In the genomic region with DNA sequence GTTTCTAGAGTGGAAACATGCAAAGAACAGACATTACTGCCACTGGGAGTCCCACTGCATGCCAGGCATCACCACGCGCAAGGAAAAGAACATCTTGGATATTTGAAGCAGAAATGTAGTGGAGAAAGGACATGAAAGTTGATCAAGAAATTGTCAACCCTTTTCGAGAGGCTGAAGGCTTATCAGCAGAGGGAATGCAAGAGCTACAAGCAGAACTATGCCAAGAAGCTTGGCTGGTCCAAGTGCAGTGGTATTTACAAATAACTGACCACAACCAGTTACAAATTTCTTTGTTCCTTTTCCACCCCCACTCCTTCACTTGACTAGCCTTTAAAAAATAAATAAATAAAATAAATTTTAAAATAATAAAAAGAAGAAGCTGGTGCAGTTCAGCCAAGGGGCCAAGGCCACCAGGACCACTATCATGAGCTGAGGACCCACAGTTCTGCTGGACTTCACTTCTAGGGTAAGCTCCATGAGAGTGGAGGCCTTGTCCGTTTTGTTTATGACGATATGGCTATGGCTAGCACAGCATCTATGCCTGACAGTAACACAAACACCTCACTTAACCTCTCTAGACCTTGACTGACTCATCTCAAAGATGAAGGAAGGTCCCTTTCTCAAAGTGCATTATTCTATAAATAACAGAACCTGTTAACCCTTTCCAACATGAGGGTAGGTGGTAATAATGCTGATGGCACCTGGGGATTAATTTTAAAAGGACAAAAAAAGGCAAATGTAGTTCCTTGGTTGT, we compare ENCODE assay signal across 22 cellular contexts. TPM values are rescaled to one million over a fixed set of nuclear protein-coding genes. Genes with fewer than 3 reads are reported as not detected.
DNase-seq lines count a peak whose midpoint lies in the region; ATAC-seq and TF ChIP-seq lines count a peak whose summit lies in the region.
"Had no signal": no experiment of that assay in that cellular context is flagged by ENCODE, and none has a peak within 500 bp of the region (broad histone marks: within the 10 kb centered on the region; RNA-seq: fewer than 3 reads in every experiment).

No MANE protein-coding gene starts in this region.

- H3K4me2 ChIP-seq in fibroblast of lung (ENCODE audit: extremely low read depth, insufficient read depth, low read length) = no peak overlapping the region

- H3K9ac ChIP-seq in fibroblast of lung (ENCODE audit: insufficient read depth, low read length) = no peak overlapping the region

- TF ChIP-seq CTCF in fibroblast of lung (conservative IDR thresholded peaks at IDR 0.05 in 1 of 2, IDR thresholded peaks at IDR 0.05 in 1 of 2; ENCODE audit: low read depth in 1 of 2, low read length in 2 of 2) = no peak

- H3K4me1 Mint-ChIP-seq in activated CD8-positive, alpha-beta memory T cell treated with anti-CD3 and anti-CD28 coated beads, Interleukin-2, amount 10 ng/mL, durations not matched to agents 7 days and 5 days = peaks cover 72% of the 10 kb centered on the region
- H3K4me1 Mint-ChIP-seq in T-helper 2 cell treated with Interferon-gamma antibody and Interleukin-4, amounts not matched to agents 5 μg/mL and 100 μg/mL, for 36 hours (ENCODE audit: low read depth) = peaks cover 65% of the 10 kb centered on the region
- H3K4me1 Mint-ChIP-seq in natural killer cell treated with Interleukin-12 subunit alpha and Interleukin-12 subunit beta and Interleukin-15 and Interleukin-18, amount 100 ng/mL, for 72 hours (ENCODE audit: low read depth in 2 of 2) = peaks cover 68 to 69% of the 10 kb centered on the region in 2 donors

- peaks cover 8% of the 10 kb centered on the region for H3K79me2 ChIP-seq in fibroblast of lung (ENCODE audit: control insufficient read depth, insufficient read depth, low read length)

- no peak overlapping the region for H3K4me3 ChIP-seq in fibroblast of lung (replicated peaks in 1 of 4; ENCODE audit: control extremely low read depth in 1 of 4, insufficient read depth in 1 of 4, low read depth in 3 of 4, low read length in 4 of 4)
- H3K4me3 ChIP-seq: adrenal gland, heart left ventricle, K562, sigmoid colon had no signal

- peak overlapping the region; percentile 45 for H3K27ac Mint-ChIP-seq in activated CD8-positive, alpha-beta memory T cell treated with anti-CD3 and anti-CD28 coated beads, Interleukin-2, amount 10 ng/mL, durations not matched to agents 7 days and 5 days
- no peak overlapping the region for H3K27ac Mint-ChIP-seq in T-helper 2 cell treated with Interferon-gamma antibody and Interleukin-4, amounts not matched to agents 5 μg/mL and 100 μg/mL, for 36 hours
- H3K27ac Mint-ChIP-seq in natural killer cell treated with Interleukin-12 subunit alpha and Interleukin-12 subunit beta and Interleukin-15 and Interleukin-18, amount 100 ng/mL, for 72 hours = peak overlapping the region; percentile 80 to 87
- H3K27ac Mint-ChIP-seq: activated T-helper 1 cell treated with anti-CD3 and anti-CD28 coated beads, Interleukin-12 subunit alpha, Interleukin-12 subunit beta, Interleukin-2, Interleukin-4 antibody, amounts not matched to agents 30 ng/mL and 10 ng/mL and 1 ng/mL, durations not matched to agents 14 hours and 24 hours and 36 hours had no signal

- no peaks in the 10 kb centered on the region for H3K27me3 ChIP-seq in fibroblast of lung (ENCODE audit: control insufficient read depth, insufficient read depth, low read length)
- H3K27me3 ChIP-seq: adrenal gland, sigmoid colon had no signal

- H3K9me3 Mint-ChIP-seq in activated CD8-positive, alpha-beta memory T cell treated with anti-CD3 and anti-CD28 coated beads, Interleukin-2, amount 10 ng/mL, durations not matched to agents 7 days and 5 days (ENCODE audit: low read depth) = no peaks in the 10 kb centered on the region
- H3K9me3 Mint-ChIP-seq in T-helper 2 cell treated with Interferon-gamma antibody and Interleukin-4, amounts not matched to agents 5 μg/mL and 100 μg/mL, for 36 hours = no peaks in the 10 kb centered on the region
- H3K9me3 Mint-ChIP-seq in natural killer cell treated with Interleukin-12 subunit alpha and Interleukin-12 subunit beta and Interleukin-15 and Interleukin-18, amount 100 ng/mL, for 72 hours = no peaks in the 10 kb centered on the region
- H3K9me3 Mint-ChIP-seq: activated T-helper 1 cell treated with anti-CD3 and anti-CD28 coated beads, Interleukin-12 subunit alpha, Interleukin-12 subunit beta, Interleukin-2, Interleukin-4 antibody, amounts not matched to agents 30 ng/mL and 10 ng/mL and 1 ng/mL, durations not matched to agents 14 hours and 24 hours and 36 hours; H9 had no signal

- peak overlapping the region; percentile 7 for H3K27ac ChIP-seq in fibroblast of lung (ENCODE audit: insufficient read depth, low read length)
- H3K27ac ChIP-seq: adrenal gland, sigmoid colon had no signal

- ATAC-seq in activated CD8-positive, alpha-beta memory T cell treated with anti-CD3 and anti-CD28 coated beads, Interleukin-2, amount 10 ng/mL, durations not matched to agents 7 days and 5 days = no peak
- no peak for ATAC-seq in natural killer cell treated with Interleukin-12 subunit alpha and Interleukin-12 subunit beta and Interleukin-15 and Interleukin-18, amount 100 ng/mL, for 72 hours
- no peak for ATAC-seq in GM19463 (IDR thresholded peaks at IDR 0.05; ENCODE audit: unreplicated experiment)
- ATAC-seq: heart left ventricle had no signal

- H3K9me3 ChIP-seq in fibroblast of lung (ENCODE audit: control insufficient read depth, insufficient read depth, low read depth, low read length) = no peaks in the 10 kb centered on the region
- H3K9me3 ChIP-seq: adrenal gland, heart left ventricle, sigmoid colon had no signal

- H3K4me1 ChIP-seq in fibroblast of lung (ENCODE audit: control insufficient read depth, extremely low read depth, insufficient read depth, low read length) = peaks cover 25% of the 10 kb centered on the region
- H3K4me1 ChIP-seq: adrenal gland, sigmoid colon had no signal

- H3K36me3 Mint-ChIP-seq in activated CD8-positive, alpha-beta memory T cell treated with anti-CD3 and anti-CD28 coated beads, Interleukin-2, amount 10 ng/mL, durations not matched to agents 7 days and 5 days = no peaks in the 10 kb centered on the region
- H3K36me3 Mint-ChIP-seq in T-helper 2 cell treated with Interferon-gamma antibody and Interleukin-4, amounts not matched to agents 5 μg/mL and 100 μg/mL, for 36 hours (ENCODE audit: low read depth) = peaks cover 3% of the 10 kb centered on the region
- no peaks in the 10 kb centered on the region for H3K36me3 Mint-ChIP-seq in natural killer cell treated with Interleukin-12 subunit alpha and Interleukin-12 subunit beta and Interleukin-15 and Interleukin-18, amount 100 ng/mL, for 72 hours

- no peak overlapping the region for H2AFZ ChIP-seq in fibroblast of lung (ENCODE audit: low read length)

- CTCF ChIA-PET in activated CD8-positive, alpha-beta memory T cell treated with anti-CD3 and anti-CD28 coated beads, Interleukin-2, amount 10 ng/mL, durations not matched to agents 7 days and 5 days (lab: Charles Lee) = interaction anchor here (1.1 to 1.8 kb wide), 3 partner anchors 21 to 147 kb away, joined by 3 to 7 read pairs (median 4); partner anchors contain the start of genes MARCHF4 and RPL37A

- no peaks in the 10 kb centered on the region for H4K20me1 ChIP-seq in fibroblast of lung (ENCODE audit: control insufficient read depth, extremely low read depth, insufficient read depth, low read length)

- no peaks in the 10 kb centered on the region for H3K27me3 Mint-ChIP-seq in activated CD8-positive, alpha-beta memory T cell treated with anti-CD3 and anti-CD28 coated beads, Interleukin-2, amount 10 ng/mL, durations not matched to agents 7 days and 5 days
- H3K27me3 Mint-ChIP-seq in T-helper 2 cell treated with Interferon-gamma antibody and Interleukin-4, amounts not matched to agents 5 μg/mL and 100 μg/mL, for 36 hours (ENCODE audit: low read depth) = peaks cover 6% of the 10 kb centered on the region
- H3K27me3 Mint-ChIP-seq in natural killer cell treated with Interleukin-12 subunit alpha and Interleukin-12 subunit beta and Interleukin-15 and Interleukin-18, amount 100 ng/mL, for 72 hours = no peaks in the 10 kb centered on the region

- no peak overlapping the region for H3K4me3 Mint-ChIP-seq in activated CD8-positive, alpha-beta memory T cell treated with anti-CD3 and anti-CD28 coated beads, Interleukin-2, amount 10 ng/mL, durations not matched to agents 7 days and 5 days
- peak overlapping the region; percentile 47 for H3K4me3 Mint-ChIP-seq in T-helper 2 cell treated with Interferon-gamma antibody and Interleukin-4, amounts not matched to agents 5 μg/mL and 100 μg/mL, for 36 hours
- H3K4me3 Mint-ChIP-seq in natural killer cell treated with Interleukin-12 subunit alpha and Interleukin-12 subunit beta and Interleukin-15 and Interleukin-18, amount 100 ng/mL, for 72 hours = peak overlapping the region; percentile 56
- H3K4me3 Mint-ChIP-seq: activated T-helper 1 cell treated with anti-CD3 and anti-CD28 coated beads, Interleukin-12 subunit alpha, Interleukin-12 subunit beta, Interleukin-2, Interleukin-4 antibody, amounts not matched to agents 30 ng/mL and 10 ng/mL and 1 ng/mL, durations not matched to agents 14 hours and 24 hours and 36 hours had no signal

- H3K36me3 ChIP-seq in fibroblast of lung (ENCODE audit: control insufficient read depth, insufficient read depth, low read length) = peaks cover 2% of the 10 kb centered on the region
- H3K36me3 ChIP-seq: adrenal gland, heart left ventricle, sigmoid colon had no signal

- no peak for DNase-seq in activated CD8-positive, alpha-beta memory T cell treated with anti-CD3 and anti-CD28 coated beads, Interleukin-2, amount 10 ng/mL, durations not matched to agents 7 days and 5 days
- DNase-seq in activated CD8-positive, alpha-beta memory T cell treated with anti-CD3 and anti-CD28 coated beads, Interleukin-2, amount 50 U/mL, for 48 hours = no peak
- no peak for DNase-seq in T-helper 2 cell treated with Interferon-gamma antibody and Interleukin-4, amounts not matched to agents 5 μg/mL and 100 μg/mL, for 36 hours (ENCODE audit: low spot score)
- peak; percentile 21 to 50 for DNase-seq in fibroblast of lung (ENCODE audit: low read depth in 2 of 2)
- DNase-seq in natural killer cell treated with Interleukin-12 subunit alpha and Interleukin-12 subunit beta and Interleukin-15 and Interleukin-18, amount 100 ng/mL, for 72 hours (ENCODE audit: low spot score) = no peak
- DNase-seq in AML-193 (lab: John Stamatoyannopoulos, UW) = no peak
- no peak for DNase-seq in NOMO-1 treated with dmso at 0.1 percent for 144 hours (lab: John Stamatoyannopoulos, UW; ENCODE audit: unreplicated experiment)
- DNase-seq: adrenal gland, H9, heart left ventricle, NCI-H146, NCI-H2171 treated with DMSO at 0.1 percent for 48 hours, NCI-H526, sigmoid colon, substantia nigra, T1000 had no signal

RNA-seq across cellular contexts. Expression of gene MARCHF4, which starts 20.9 kb away (rescaled TPM):
- not detected for total RNA-seq in activated CD8-positive, alpha-beta memory T cell treated with anti-CD3 and anti-CD28 coated beads, Interleukin-2, amount 10 ng/mL, durations not matched to agents 7 days and 5 days
- 0.26 and 1.3 TPM in 2 replicates for total RNA-seq in fibroblast of lung
- polyA plus RNA-seq in fibroblast of lung = 3.6 and 7.3 TPM in 2 replicates
- polyA plus RNA-seq in fibroblast of lung (2012) = 8.0 and 13.5 TPM in 2 replicates
- 6.3 and 16.2 TPM in 2 replicates for polyA minus RNA-seq in fibroblast of lung (ENCODE audit: low replicate concordance)
- total RNA-seq in natural killer cell treated with Interleukin-12 subunit alpha and Interleukin-12 subunit beta and Interleukin-15 and Interleukin-18, amount 100 ng/mL, for 72 hours = not detected
- total RNA-seq: activated CD8-positive, alpha-beta memory T cell treated with anti-CD3 and anti-CD28 coated beads for 36 hours; activated T-helper 1 cell treated with anti-CD3 and anti-CD28 coated beads, Interleukin-12 subunit alpha, Interleukin-12 subunit beta, Interleukin-2, Interleukin-4 antibody, amounts not matched to agents 30 ng/mL and 10 ng/mL and 1 ng/mL, durations not matched to agents 14 hours and 24 hours and 36 hours; K562; posterior vena cava; ureter had no signal

Comparison
In these comparisons a context has a peak if more than half of its experiments do, and no peak if none do; other contexts are left out.
1. DNase-seq: peak in fibroblast of lung (2 of 2); none in activated CD8-positive, alpha-beta memory T cell treated with anti-CD3 and anti-CD28 coated beads, Interleukin-2, amount 10 ng/mL, durations not matched to agents 7 days and 5 days (single experiment), activated CD8-positive, alpha-beta memory T cell treated with anti-CD3 and anti-CD28 coated beads, Interleukin-2, amount 50 U/mL, for 48 hours (single experiment), T-helper 2 cell treated with Interferon-gamma antibody and Interleukin-4, amounts not matched to agents 5 μg/mL and 100 μg/mL, for 36 hours (single experiment), natural killer cell treated with Interleukin-12 subunit alpha and Interleukin-12 subunit beta and Interleukin-15 and Interleukin-18, amount 100 ng/mL, for 72 hours (single experiment), AML-193 (0 of 2) and NOMO-1 treated with dmso at 0.1 percent for 144 hours (single experiment).